10 cellular contexts compared by ENCODE assay signal in genomic region chr12:76866726-76867125, GRCh38. TPM values are rescaled to one million over a fixed set of nuclear protein-coding genes. Genes with fewer than 3 reads are reported as not detected.
A peak's percentile ranks its signal among the peaks of the same experiment; 100 is the strongest.
DNase-seq lines count a peak whose midpoint lies in the region; ATAC-seq and TF ChIP-seq lines count a peak whose summit lies in the region.
"Had no signal": no experiment of that assay in that cellular context is flagged by ENCODE, and none has a peak within 500 bp of the region (broad histone marks: within the 10 kb centered on the region; RNA-seq: fewer than 3 reads in every experiment).

No MANE protein-coding gene starts in this region.

- intact Hi-C loops in ascending aorta (cut with DNase I) (no loop called here), upper lobe of right lung (cut with DNase I) (no loop called here)

- H3K9me3 ChIP-seq in ascending aorta = no peaks in the 10 kb centered on the region
- H3K9me3 ChIP-seq in upper lobe of right lung = no peaks in the 10 kb centered on the region
- H3K9me3 ChIP-seq: heart left ventricle had no signal

- H3K4me3 Mint-ChIP-seq in WTC11 (no peak overlapping the region), naive B cell (no peak overlapping the region)
- H3K4me3 Mint-ChIP-seq: activated T-cell treated with anti-CD3 and anti-CD28 coated beads, Interleukin-2, amount 50 U/mL, for 24 hours had no signal

- no peaks in the 10 kb centered on the region for H3K27me3 ChIP-seq in ascending aorta
- H3K27me3 ChIP-seq in upper lobe of right lung = no peaks in the 10 kb centered on the region
- H3K27me3 ChIP-seq: heart left ventricle had no signal

- POLR2A ChIA-PET in WTC11 (lab: Charles Lee) = interaction anchor here (2.1 kb wide), 1 partner anchor 12 kb away, joined by 5 read pairs; the partner anchor contains the start of gene CSRP2

- CTCF ChIA-PET in WTC11 (lab: Charles Lee) = interaction anchor here (1.0 to 2.6 kb wide), 3 partner anchors 11 to 144 kb away, joined by 5 to 13 read pairs (median 7); no protein-coding TSS in a partner anchor

- H3K4me1 Mint-ChIP-seq in WTC11 = peaks cover 58% of the 10 kb centered on the region
- peaks cover 0 to 5% (median 0%) of the 10 kb centered on the region in 3 donors for H3K4me1 Mint-ChIP-seq in naive B cell

- no peak for TF ChIP-seq CTCF in WTC11 (IDR thresholded peaks at IDR 0.05)
- no peak for TF ChIP-seq CTCF in ascending aorta (IDR thresholded peaks at IDR 0.05)
- TF ChIP-seq CTCF in upper lobe of right lung (IDR thresholded peaks at IDR 0.05) = no peak

- peaks cover 0 to 16% of the 10 kb centered on the region in 2 donors for H3K4me1 ChIP-seq in ascending aorta
- H3K4me1 ChIP-seq in upper lobe of right lung = no peaks in the 10 kb centered on the region

- H3K4me3 ChIP-seq in ascending aorta (no peak overlapping the region), upper lobe of right lung (no peak overlapping the region)
- H3K4me3 ChIP-seq: heart left ventricle had no signal

- H3K9me3 Mint-ChIP-seq in WTC11 (no peaks in the 10 kb centered on the region), naive B cell (no peaks in the 10 kb centered on the region)
- H3K9me3 Mint-ChIP-seq: activated T-cell treated with anti-CD3 and anti-CD28 coated beads, Interleukin-2, amount 50 U/mL, for 24 hours had no signal

- H3K27ac Mint-ChIP-seq in WTC11 (peak overlapping the region; percentile 60; the same call in 1 of the 2 replicates), naive B cell (no peak overlapping the region)
- H3K27ac Mint-ChIP-seq: activated T-cell treated with anti-CD3 and anti-CD28 coated beads, Interleukin-2, amount 50 U/mL, for 24 hours had no signal

- ATAC-seq in HG02884 (IDR thresholded peaks at IDR 0.05; ENCODE audit: unreplicated experiment) = peak; percentile 39
- ATAC-seq in WTC11 = no peak
- ATAC-seq in naive B cell (ENCODE audit: low read depth in 2 of 2) = peak; percentile 49 to 67
- ATAC-seq in upper lobe of right lung = no peak
- ATAC-seq: heart left ventricle had no signal

- H3K36me3 ChIP-seq in ascending aorta (peaks cover 4 to 9% of the 10 kb centered on the region in 2 donors), upper lobe of right lung (no peaks in the 10 kb centered on the region)

- H3K36me3 Mint-ChIP-seq in WTC11 (peaks cover 26% of the 10 kb centered on the region), naive B cell (no peaks in the 10 kb centered on the region)

- H3K27me3 Mint-ChIP-seq in WTC11 (ENCODE audit: low read depth) = no peaks in the 10 kb centered on the region
- H3K27me3 Mint-ChIP-seq in naive B cell = peaks cover 0 to 5% (median 3%) of the 10 kb centered on the region in 3 donors

- H3K27ac ChIP-seq in ascending aorta (no peak overlapping the region), upper lobe of right lung (no peak overlapping the region)
- H3K27ac ChIP-seq: heart left ventricle had no signal

- DNase-seq in GM04504 (ENCODE audit: low read depth) (peak; percentile 69), WTC11 (ENCODE audit: low spot score) (no peak), naive B cell (no peak), middle frontal gyrus (ENCODE audit: extremely low spot score, low spot score) (no peak), ascending aorta (ENCODE audit: low spot score in 2 of 2) (no peak), occipital lobe (lab: John Stamatoyannopoulos, UW) (no peak), upper lobe of right lung (no peak)
- DNase-seq: activated T-cell treated with anti-CD3 and anti-CD28 coated beads, Interleukin-2, amount 50 U/mL, for 24 hours; heart left ventricle had no signal

TF ChIP-seq in WTC11, 78 proteins besides CTCF, POLR2A, EP300 and RAD21 (continues in another document):
- no peak for TF ChIP-seq OVOL2 (CRISPR knock-in tag; IDR thresholded peaks at IDR 0.05; ENCODE audit: borderline replicate concordance)
- no peak for TF ChIP-seq USF2 (CRISPR knock-in tag; IDR thresholded peaks at IDR 0.05)
- no peak for TF ChIP-seq STAT6 (CRISPR knock-in tag; conservative IDR thresholded peaks at IDR 0.05; ENCODE audit: low read depth)
- no peak for TF ChIP-seq ATF6 (CRISPR knock-in tag; IDR thresholded peaks at IDR 0.05)
- TF ChIP-seq ELF4 (CRISPR knock-in tag; IDR thresholded peaks at IDR 0.05; ENCODE audit: low read depth) = no peak
- no peak for TF ChIP-seq E2F1 (CRISPR knock-in tag; IDR thresholded peaks at IDR 0.05)
- TF ChIP-seq ZNF416 (CRISPR knock-in tag; IDR thresholded peaks at IDR 0.05) = no peak
- TF ChIP-seq RELA (CRISPR knock-in tag; IDR thresholded peaks at IDR 0.05; ENCODE audit: borderline replicate concordance) = no peak
- TF ChIP-seq FOXJ3 (CRISPR knock-in tag; IDR thresholded peaks at IDR 0.05; ENCODE audit: borderline replicate concordance) = no peak
- TF ChIP-seq ATF1 (CRISPR knock-in tag; IDR thresholded peaks at IDR 0.05) = no peak
- no peak for TF ChIP-seq ZNF423 (CRISPR knock-in tag; IDR thresholded peaks at IDR 0.05)
- TF ChIP-seq ZNF396 (CRISPR knock-in tag; IDR thresholded peaks at IDR 0.05; ENCODE audit: borderline replicate concordance) = no peak

RNA-seq across cellular contexts. Expression of gene CSRP2, which starts 12.1 kb away (rescaled TPM):
- total RNA-seq in WTC11 (2021) = 157 to 179 TPM (median 176 TPM) in 3 replicates
- 1 to 10 TPM in 5 of 6 donors, under 1 TPM in 1; 0.70 to 2.5 (median 1.2) TPM for polyA plus RNA-seq in naive B cell (ENCODE audit: low read depth in 6 of 6)
- 59.7 TPM for total RNA-seq in ascending aorta
- 149 TPM for total RNA-seq in occipital lobe
- 28.5 TPM for total RNA-seq in upper lobe of right lung

Comparison
In these comparisons a context has a peak if more than half of its experiments do, and no peak if none do; other contexts are left out.
1. ATAC-seq: peak in HG02884 (single experiment) and naive B cell (2 of 2); none in WTC11 (single experiment) and upper lobe of right lung (single experiment).